8 cellular contexts compared by ENCODE assay signal in genomic region chr18:46917808-46918600, GRCh38. TPM values are rescaled to one million over a fixed set of nuclear protein-coding genes. Genes with fewer than 3 reads are reported as not detected.
DNase-seq lines count a peak whose midpoint lies in the region; ATAC-seq and TF ChIP-seq lines count a peak whose summit lies in the region.

No MANE protein-coding gene starts in this region.

- H3K27ac ChIP-seq in IMR-90 (ENCODE audit: insufficient read depth, low read length): peak overlapping the region; percentile 85
- peak overlapping the region; percentile 80 for H3K27ac ChIP-seq in foreskin keratinocyte

- H2BK20ac ChIP-seq in IMR-90 (ENCODE audit: low read depth, low read length): no peak overlapping the region

- H3K36me3 ChIP-seq in IMR-90 (ENCODE audit: control insufficient read depth, insufficient read depth, low read length): no peaks in the 10 kb centered on the region

- no peaks in the 10 kb centered on the region for H3K4me1 Mint-ChIP-seq in Calu3 (ENCODE audit: low read depth, unreplicated experiment)
- H3K4me1 Mint-ChIP-seq in activated T-cell treated with anti-CD3 and anti-CD28 coated beads, Interleukin-2, amount 50 U/mL, for 4 hours (ENCODE audit: low read depth): peaks cover 40% of the 10 kb centered on the region
- H3K4me1 Mint-ChIP-seq in osteocyte (ENCODE audit: unreplicated experiment): peaks cover 30% of the 10 kb centered on the region

- peak overlapping the region; percentile 7 to 95; a peak in 3 of 4 replicates for H4K8ac ChIP-seq in IMR-90 (ENCODE audit: low read depth in 2 of 2, low read length in 2 of 2)

- ATAC-seq in GM19395 (IDR thresholded peaks at IDR 0.05; ENCODE audit: unreplicated experiment): peak; percentile 26
- peak; percentile 20 for ATAC-seq in IMR-90 (ENCODE audit: low read depth)
- ATAC-seq in activated T-cell treated with anti-CD3 and anti-CD28 coated beads, Interleukin-2, amount 50 U/mL, for 4 hours: no peak
- peak; percentile 4 for ATAC-seq in foreskin keratinocyte
- ATAC-seq in GM21786 (IDR thresholded peaks at IDR 0.05; ENCODE audit: unreplicated experiment): no peak

- CTCF ChIA-PET in Calu3 (lab: Charles Lee) (no interaction called here), IMR-90 (lab: Yijun Ruan, JAX) (no interaction called here)

- in situ Hi-C loops in IMR-90 (cut with MboI; ENCODE audit: low sequenced_read_pairs): no loop called here

- peak overlapping the region; percentile 84 for H2AK9ac ChIP-seq in IMR-90 (replicated peaks; ENCODE audit: low read depth, low read length, poor library complexity)

- H3K4me1 ChIP-seq in IMR-90 (ENCODE audit: control insufficient read depth, insufficient read depth, low read length) (peaks cover 2% of the 10 kb centered on the region; the same call in 1 of the 2 replicates), foreskin keratinocyte (no peaks in the 10 kb centered on the region)

- H3K79me1 ChIP-seq in IMR-90 (ENCODE audit: low read depth in 1 of 2, low read length in 2 of 2): peaks cover 21 to 42% of the 10 kb centered on the region in 2 experiments

- H3K4me3 ChIP-seq in IMR-90 (ENCODE audit: insufficient read depth, low read depth, low read length): peak overlapping the region; percentile 85

- DNase-seq in Calu3 (peak; percentile 4), IMR-90 (peak; percentile 37), foreskin keratinocyte (peak in 1 of 2 donors; percentile 35), osteocyte (ENCODE audit: extremely low spot score, unreplicated experiment) (no peak)
- no peak for DNase-seq in activated T-cell treated with anti-CD3 and anti-CD28 coated beads, Interleukin-2, amount 50 U/mL, for 4 hours
- DNase-seq in stimulated activated naive CD4-positive, alpha-beta T cell treated with Interleukin-2 at 50 U/mL for 16 hours (lab: John Stamatoyannopoulos, UW): no peak

- H2BK5ac ChIP-seq in IMR-90 (ENCODE audit: low read depth, low read length, poor library complexity, severe bottlenecking): peak overlapping the region; percentile 47

- TF ChIP-seq RAD21 in IMR-90 (IDR thresholded peaks at IDR 0.05; ENCODE audit: low read length): no peak

- H3K27ac Mint-ChIP-seq in Calu3 (ENCODE audit: unreplicated experiment): peak overlapping the region; percentile 56
- H3K27ac Mint-ChIP-seq in osteocyte (ENCODE audit: unreplicated experiment): peak overlapping the region; percentile 74

- H2BK15ac ChIP-seq in IMR-90 (ENCODE audit: low read depth, low read length): no peak overlapping the region

- peak overlapping the region; percentile 71 for H3K9ac ChIP-seq in IMR-90 (ENCODE audit: low read depth, low read length)

- H3K9me3 Mint-ChIP-seq in Calu3 (ENCODE audit: low read depth, unreplicated experiment) (no peaks in the 10 kb centered on the region), osteocyte (ENCODE audit: unreplicated experiment) (no peaks in the 10 kb centered on the region)
- H3K9me3 Mint-ChIP-seq in activated T-cell treated with anti-CD3 and anti-CD28 coated beads, Interleukin-2, amount 50 U/mL, for 4 hours: no peaks in the 10 kb centered on the region

- 35% methylated on average over 12 of the region's 33 CpGs; no CpG with 5 or more reads in 1 of the 2 experiments for WGBS in IMR-90 (ENCODE audit: extremely low coverage in 2 of 2, insufficient read length in 1 of 2), 2 experiments

- peak overlapping the region; percentile 68 for H3K4me2 ChIP-seq in IMR-90 (ENCODE audit: low read depth, low read length)

- no peak overlapping the region for H2BK120ac ChIP-seq in IMR-90 (ENCODE audit: low read depth, low read length)

- peak overlapping the region; percentile 29; the same call in 1 of the 2 replicates for H3K56ac ChIP-seq in IMR-90 (ENCODE audit: extremely low read depth, insufficient read depth, low read length)

- H3K9me3 ChIP-seq in IMR-90 (ENCODE audit: control insufficient read depth, insufficient read depth, low read length): no peaks in the 10 kb centered on the region

- H3K27me3 Mint-ChIP-seq in Calu3 (ENCODE audit: unreplicated experiment) (no peaks in the 10 kb centered on the region), osteocyte (ENCODE audit: unreplicated experiment) (no peaks in the 10 kb centered on the region)
- no peaks in the 10 kb centered on the region for H3K27me3 Mint-ChIP-seq in activated T-cell treated with anti-CD3 and anti-CD28 coated beads, Interleukin-2, amount 50 U/mL, for 4 hours (ENCODE audit: low read depth)

- H3K18ac ChIP-seq in IMR-90 (ENCODE audit: low read depth, low read length): peak overlapping the region; percentile 14; the same call in 1 of the 2 replicates

- no peaks in the 10 kb centered on the region for H3K27me3 ChIP-seq in IMR-90 (ENCODE audit: control insufficient read depth, insufficient read depth, low read length)
- H3K27me3 ChIP-seq in foreskin keratinocyte: no peaks in the 10 kb centered on the region

- BruUV-seq in Calu3 (replicated peaks; lab: Mats Ljungman, UMichigan): TSS peak; percentile 69
- no TSS peak for BruUV-seq in IMR-90 (replicated peaks; lab: Mats Ljungman, UMichigan)

- H4K20me1 ChIP-seq in IMR-90 (ENCODE audit: insufficient read depth, low read length): peaks cover 4% of the 10 kb centered on the region; the same call in 1 of the 2 replicates

- no peak overlapping the region for H2AK5ac ChIP-seq in IMR-90 (ENCODE audit: low read depth, low read length)

- POLR2A ChIA-PET in IMR-90 (lab: Charles Lee; ENCODE audit: unreplicated experiment): interaction anchor here (0.6 kb wide), 1 partner anchor 852 kb away, joined by 3 read pairs; no protein-coding TSS in a partner anchor

- peak overlapping the region; percentile 98 for H2AFZ ChIP-seq in IMR-90 (replicated peaks; ENCODE audit: low read length, poor library complexity)

- peak overlapping the region; percentile 81 for H3K14ac ChIP-seq in IMR-90 (replicated peaks; ENCODE audit: low read depth, low read length)

- H3K36me3 Mint-ChIP-seq in Calu3 (ENCODE audit: insufficient read depth, unreplicated experiment) (peaks cover 22% of the 10 kb centered on the region), osteocyte (ENCODE audit: unreplicated experiment) (peaks cover 2% of the 10 kb centered on the region)
- H3K36me3 Mint-ChIP-seq in activated T-cell treated with anti-CD3 and anti-CD28 coated beads, Interleukin-2, amount 50 U/mL, for 4 hours (ENCODE audit: insufficient read depth): no peaks in the 10 kb centered on the region

- H3K4me3 Mint-ChIP-seq in Calu3 (ENCODE audit: low read depth, unreplicated experiment) (peak overlapping the region; percentile 82), osteocyte (ENCODE audit: unreplicated experiment) (peak overlapping the region; percentile 84)
- H3K4me3 Mint-ChIP-seq in activated T-cell treated with anti-CD3 and anti-CD28 coated beads, Interleukin-2, amount 50 U/mL, for 4 hours: peak overlapping the region; percentile 85

- dilution Hi-C loops in IMR-90 (cut with HindIII; ENCODE audit: low sequenced_read_pairs, unreplicated experiment): no loop called here

- peak overlapping the region; percentile 23 for H4K5ac ChIP-seq in IMR-90 (ENCODE audit: low read depth, low read length)

- peak overlapping the region; percentile 70; the same call in 1 of the 2 replicates for H4K91ac ChIP-seq in IMR-90 (ENCODE audit: insufficient read depth, low read depth, low read length)

- TF ChIP-seq POLR2A in IMR-90 (IDR thresholded peaks at IDR 0.05; ENCODE audit: low read depth, low read length): no peak

- no peaks in the 10 kb centered on the region; the same call in 1 of the 2 replicates for H3K9me1 ChIP-seq in IMR-90 (ENCODE audit: insufficient read depth, low read length)

- H3K4ac ChIP-seq in IMR-90 (ENCODE audit: low read depth, low read length): peak overlapping the region; percentile 80

- H3K23ac ChIP-seq in IMR-90 (ENCODE audit: low read depth, low read length): peak overlapping the region; percentile 90; the same call in 1 of the 2 replicates

- intact Hi-C loops in Calu3 (cut with micrococcal nuclease; ENCODE audit: unreplicated experiment) (no loop called here), IMR-90 (cut with micrococcal nuclease) (loop anchor here (1.0 kb wide), 1 partner anchor 21 kb away; no protein-coding TSS in a partner anchor)

- TF ChIP-seq CTCF in Calu3 (IDR thresholded peaks at IDR 0.05; ENCODE audit: unreplicated experiment) (no peak), IMR-90 (conservative IDR thresholded peaks at IDR 0.05; ENCODE audit: low read depth, low read length) (no peak), foreskin keratinocyte (conservative IDR thresholded peaks at IDR 0.05) (no peak), osteocyte (IDR thresholded peaks at IDR 0.05) (no peak)

TF ChIP-seq in IMR-90, 13 proteins besides CTCF, POLR2A, EP300 and RAD21:
- TF ChIP-seq USF2 (IDR thresholded peaks at IDR 0.05; ENCODE audit: low read depth, low read length) (no peak), MXI1 (IDR thresholded peaks at IDR 0.05; ENCODE audit: borderline replicate concordance, low read depth, low read length) (no peak)

RNA-seq across cellular contexts. Expression of gene KATNAL2, which starts 0.6 kb away (rescaled TPM):
- total RNA-seq in Calu3 (2022) (5.7 and 7.6 TPM in 2 replicates), IMR-90 (2012; rRNA removed) (0.90 and 1.4 TPM in 2 replicates), foreskin keratinocyte (0.95 and 1.3 TPM in 2 replicates), osteocyte (7.1 and 7.9 TPM in 2 replicates)
- polyA plus RNA-seq in IMR-90 (2012; rRNA removed) (1.4 and 2.3 TPM in 2 replicates), foreskin keratinocyte (0.51 and 0.63 TPM in 2 replicates)
- polyA plus RNA-seq in IMR-90 (2012; cell fraction: cytosol; rRNA removed): 0.66 and 0.84 TPM in 2 replicates
- polyA plus RNA-seq in IMR-90 (2012; cell fraction: nucleus; rRNA removed; ENCODE audit: low replicate concordance): 1.9 and 11.4 TPM in 2 replicates
- 1 to 10 TPM in 1 of 3 donors, under 1 TPM in 2; 0.54 to 1.0 (median 0.61) TPM for total RNA-seq in activated T-cell treated with anti-CD3 and anti-CD28 coated beads, Interleukin-2, amount 50 U/mL, for 4 hours

RNA-seq across cellular contexts. Expression of gene PIAS2, which starts 0.7 kb away (rescaled TPM):
- total RNA-seq in Calu3 (2022) (30.8 and 33.6 TPM in 2 replicates), IMR-90 (2012; rRNA removed) (25.3 and 28.9 TPM in 2 replicates), foreskin keratinocyte (11.9 and 12.3 TPM in 2 replicates), osteocyte (37.9 and 50.6 TPM in 2 replicates)
- polyA plus RNA-seq in IMR-90 (2012; rRNA removed) (11.7 and 15.1 TPM in 2 replicates), foreskin keratinocyte (3.8 and 4.5 TPM in 2 replicates)
- polyA plus RNA-seq in IMR-90 (2012; cell fraction: cytosol; rRNA removed): 3.7 and 4.3 TPM in 2 replicates
- 1.8 and 17.8 TPM in 2 replicates for polyA plus RNA-seq in IMR-90 (2012; cell fraction: nucleus; rRNA removed; ENCODE audit: low replicate concordance)
- 10 to 100 TPM; 20.1 to 22.6 (median 21.0) TPM for total RNA-seq in activated T-cell treated with anti-CD3 and anti-CD28 coated beads, Interleukin-2, amount 50 U/mL, for 4 hours

Comparison
In these comparisons a context has a peak if more than half of its experiments do, and no peak if none do; other contexts are left out.
1. DNase-seq: peak in Calu3 (single experiment) and IMR-90 (single experiment); none in activated T-cell treated with anti-CD3 and anti-CD28 coated beads, Interleukin-2, amount 50 U/mL, for 4 hours (single experiment), osteocyte (single experiment) and stimulated activated naive CD4-positive, alpha-beta T cell treated with Interleukin-2 at 50 U/mL for 16 hours (single experiment).
2. ATAC-seq: peak in GM19395 (single experiment), IMR-90 (single experiment) and foreskin keratinocyte (single experiment); none in activated T-cell treated with anti-CD3 and anti-CD28 coated beads, Interleukin-2, amount 50 U/mL, for 4 hours (0 of 2) and GM21786 (single experiment).
3. Peak in every context shown above with its lines, with median percentiles within 50 percentile points of each other: H3K4me3 Mint-ChIP-seq.